Comparison of ENCODE assay signal across 8 cellular contexts in genomic region chr19:50510121-50510670, GRCh38. TPM values are rescaled to one million over a fixed set of nuclear protein-coding genes. Genes with fewer than 3 reads are reported as not detected.
DNase-seq lines count a peak whose midpoint lies in the region; ATAC-seq and TF ChIP-seq lines count a peak whose summit lies in the region.

No MANE protein-coding gene starts in this region.

- DNase-seq in Calu3 (no peak), SK-N-MC (ENCODE audit: low read depth, low spot score) (no peak), fibroblast of mammary gland (ENCODE audit: low read depth) (peak; percentile 16), NCI-H2171 (lab: John Stamatoyannopoulos, UW) (no peak)

- H3K36me3 ChIP-seq in SK-N-MC (ENCODE audit: insufficient read depth, low read length) (no peaks in the 10 kb centered on the region), parathyroid adenoma (ENCODE audit: control insufficient read depth, insufficient read depth, low read length) (no peaks in the 10 kb centered on the region)

- H3K9me3 Mint-ChIP-seq in Calu3 (ENCODE audit: low read depth, unreplicated experiment) = no peaks in the 10 kb centered on the region

- no peaks in the 10 kb centered on the region for H3K27me3 ChIP-seq in parathyroid adenoma (ENCODE audit: control insufficient read depth, insufficient read depth, low read length)

- CTCF ChIA-PET in Calu3 (lab: Charles Lee) = interaction anchor here (1.3 kb wide), 1 partner anchor 141 kb away, joined by 7 read pairs; no protein-coding TSS in a partner anchor

- no peak for ATAC-seq in HG02588 (IDR thresholded peaks at IDR 0.05; ENCODE audit: unreplicated experiment)
- ATAC-seq in HG02885 (IDR thresholded peaks at IDR 0.05; ENCODE audit: poor library complexity, unreplicated experiment) = no peak
- ATAC-seq in GM21381 (IDR thresholded peaks at IDR 0.05; ENCODE audit: unreplicated experiment) = no peak

- peak overlapping the region; percentile 96 for H3K4me2 ChIP-seq in parathyroid adenoma (ENCODE audit: low read length)

- H3K36me3 Mint-ChIP-seq in Calu3 (ENCODE audit: insufficient read depth, unreplicated experiment) = peaks cover 64% of the 10 kb centered on the region

- peaks cover 13% of the 10 kb centered on the region for H3K4me1 ChIP-seq in parathyroid adenoma

- H3K9ac ChIP-seq in SK-N-MC (ENCODE audit: insufficient read length) (no peak overlapping the region), parathyroid adenoma (no peak overlapping the region)

- BruUV-seq in Calu3 (replicated peaks; lab: Mats Ljungman, UMichigan) = no TSS peak

- H3K4me3 ChIP-seq in SK-N-MC (peak overlapping the region; percentile 85), fibroblast of mammary gland (ENCODE audit: control insufficient read depth, low read depth, low read length) (peak overlapping the region; percentile 82), parathyroid adenoma (ENCODE audit: low read depth, low read length) (peak overlapping the region; percentile 86)

- H3K9me3 ChIP-seq in SK-N-MC (ENCODE audit: low read depth, low read length) (no peaks in the 10 kb centered on the region), parathyroid adenoma (ENCODE audit: control insufficient read depth, low read length) (no peaks in the 10 kb centered on the region)

- H3K4me3 Mint-ChIP-seq in Calu3 (ENCODE audit: low read depth, unreplicated experiment) = peak overlapping the region; percentile 84

- H3K27ac ChIP-seq in SK-N-MC (no peak overlapping the region), parathyroid adenoma (peak overlapping the region; percentile 80)

- TF ChIP-seq CTCF in Calu3 (IDR thresholded peaks at IDR 0.05; ENCODE audit: unreplicated experiment) (no peak), fibroblast of mammary gland (conservative IDR thresholded peaks at IDR 0.05; ENCODE audit: control insufficient read depth, insufficient read depth, low read depth, low read length) (no peak), parathyroid adenoma (IDR thresholded peaks at IDR 0.05) (no peak)

- H3K79me2 ChIP-seq in parathyroid adenoma = no peaks in the 10 kb centered on the region

- H2AFZ ChIP-seq in parathyroid adenoma = peak overlapping the region; percentile 98

- H3K4me1 Mint-ChIP-seq in Calu3 (ENCODE audit: low read depth, unreplicated experiment) = peaks cover 13% of the 10 kb centered on the region

- peaks cover 41% of the 10 kb centered on the region for H3K27me3 Mint-ChIP-seq in Calu3 (ENCODE audit: unreplicated experiment)

- intact Hi-C loops in Calu3 (cut with micrococcal nuclease; ENCODE audit: unreplicated experiment) = no loop called here

- H3K27ac Mint-ChIP-seq in Calu3 (ENCODE audit: unreplicated experiment) = peak overlapping the region; percentile 92

RNA-seq across cellular contexts. Expression of gene JOSD2, which starts 0.8 kb away (rescaled TPM):
- total RNA-seq in Calu3 (2022) = 33.5 and 38.6 TPM in 2 replicates

RNA-seq across cellular contexts. Expression of gene ASPDH, which starts 3.5 kb away (rescaled TPM):
- not detected in 2 replicates for total RNA-seq in Calu3 (2022)

RNA-seq across cellular contexts. Expression of gene GARIN5A, which starts 33.5 kb away (rescaled TPM):
- 6.0 and 7.8 TPM in 2 replicates for total RNA-seq in Calu3 (2022)

RNA-seq across cellular contexts. Expression of gene EMC10, which starts 33.9 kb away (rescaled TPM):
- total RNA-seq in Calu3 (2022) = 200 and 214 TPM in 2 replicates

RNA-seq across cellular contexts. Expression of gene LRRC4B, which starts 58.0 kb away (rescaled TPM):
- not detected in 2 replicates for total RNA-seq in Calu3 (2022)
